In genomic region chr3:49484471-49484870, GRCh38 we compare ENCODE assay signal across 2 cellular contexts.
TF ChIP-seq lines count a peak whose summit lies in the region.

No MANE protein-coding gene starts in this region.

TF ChIP-seq in HCT116, 20 proteins besides CTCF, POLR2A, EP300 and RAD21:
- TF ChIP-seq ZFX (IDR thresholded peaks at IDR 0.05) (no peak), EGR1 (IDR thresholded peaks at IDR 0.05; ENCODE audit: low read depth) (peak; percentile 15; the same call in 1 of the 2 replicates)

TF ChIP-seq in SK-N-SH, 30 proteins besides CTCF, POLR2A, EP300 and RAD21:
- TF ChIP-seq FOSL2 (IDR thresholded peaks at IDR 0.05; ENCODE audit: borderline replicate concordance, low read depth) (no peak), SIN3A (IDR thresholded peaks at IDR 0.05; ENCODE audit: borderline replicate concordance, low read depth, low read length) (no peak), MXI1 (IDR thresholded peaks at IDR 0.05; ENCODE audit: low read depth, low read length) (no peak)
